Comparison of ENCODE assay signal across 18 cellular contexts in the genomic region with DNA sequence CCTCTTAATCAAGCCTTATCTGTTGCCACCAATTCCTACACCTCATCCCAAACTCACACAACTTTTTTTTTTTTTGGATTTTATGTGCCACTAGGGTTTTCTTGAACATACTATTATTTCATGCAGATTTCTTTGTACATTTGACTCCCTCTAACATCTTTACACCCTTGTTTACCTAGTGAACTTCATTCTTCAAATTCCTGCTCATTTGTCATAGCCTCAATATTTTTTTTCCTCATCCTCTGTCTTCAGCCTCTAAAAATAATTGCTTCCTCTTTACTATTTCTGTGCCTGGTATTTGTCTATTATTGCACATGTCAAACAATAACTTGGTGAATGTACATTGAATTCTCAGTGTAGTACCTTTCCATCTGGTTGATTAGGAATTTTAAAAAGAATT. TPM values are rescaled to one million over a fixed set of nuclear protein-coding genes. Genes with fewer than 3 reads are reported as not detected.
DNase-seq lines count a peak whose midpoint lies in the region; ATAC-seq, FAIRE-seq and TF ChIP-seq lines count a peak whose summit lies in the region.
"Had no signal": no experiment of that assay in that cellular context is flagged by ENCODE, and none has a peak within 500 bp of the region (broad histone marks: within the 10 kb centered on the region; RNA-seq: fewer than 3 reads in every experiment).

No MANE protein-coding gene starts in this region.

- H3K9me1 ChIP-seq in endothelial cell of umbilical vein (replicated peaks; ENCODE audit: control insufficient read depth, extremely low read depth, insufficient read depth, low read length) = no peaks in the 10 kb centered on the region

- no peak for TF ChIP-seq CTCF in PC-9 (conservative IDR thresholded peaks at IDR 0.05)
- TF ChIP-seq CTCF in endothelial cell of umbilical vein (IDR thresholded peaks at IDR 0.05; ENCODE audit: extremely low read depth in 1 of 2, insufficient read depth in 1 of 2, low read depth in 1 of 2, low read length in 2 of 2) = no peak

- H4K20me1 ChIP-seq in PC-9 (ENCODE audit: insufficient read depth) = no peaks in the 10 kb centered on the region
- H4K20me1 ChIP-seq in endothelial cell of umbilical vein (replicated peaks; ENCODE audit: control insufficient read depth, extremely low read depth, insufficient read depth, low read length) = no peaks in the 10 kb centered on the region

- no peaks in the 10 kb centered on the region for H3K9me2 ChIP-seq in PC-9 (ENCODE audit: insufficient read depth)

- no peak for ATAC-seq in stimulated activated effector memory CD8-positive, alpha-beta T cell treated with anti-CD3 and anti-CD28 coated beads, Interleukin-12 subunit alpha, Interleukin-12 subunit beta, amount 100 ng/mL, for 72 hours
- ATAC-seq: GM12878, Right ventricle myocardium inferior had no signal

- H3K9me3 ChIP-seq in PC-9 (ENCODE audit: insufficient read depth, low read depth) (peaks cover under 1% of the 10 kb centered on the region; the same call in 1 of the 2 replicates), endothelial cell of umbilical vein (replicated peaks; ENCODE audit: control insufficient read depth, insufficient read depth, low read length) (no peaks in the 10 kb centered on the region)

- H2AFZ ChIP-seq in PC-9 = no peak overlapping the region
- no peak overlapping the region for H2AFZ ChIP-seq in endothelial cell of umbilical vein (ENCODE audit: low read depth, low read length)

- H3K9ac ChIP-seq in endothelial cell of umbilical vein (replicated peaks; ENCODE audit: extremely low read depth, insufficient read depth, low read length) = no peak overlapping the region

- DNase-seq in EH (ENCODE audit: low read depth) = peak; percentile 39
- peak in 1 of 2 experiments; percentile 58 for DNase-seq in PC-9
- peak; percentile 32 for DNase-seq in endothelial cell of umbilical vein (ENCODE audit: low read depth, low spot score)
- DNase-seq in stimulated activated effector memory CD8-positive, alpha-beta T cell treated with anti-CD3 and anti-CD28 coated beads, Interleukin-12 subunit alpha, Interleukin-12 subunit beta, amount 100 ng/mL, for 72 hours (ENCODE audit: low spot score in 2 of 2) = no peak
- no peak for DNase-seq in T-helper 2 cell
- DNase-seq in NCI-H82 treated with DMSO at 0.1 percent for 48 hours (lab: John Stamatoyannopoulos, UW; ENCODE audit: unreplicated experiment) = no peak
- DNase-seq in NCI-H748 treated with DMSO at 0.1 percent for 48 hours (lab: John Stamatoyannopoulos, UW) = no peak
- DNase-seq: DMS153; H9; NCI-H1048; NCI-H146; NCI-H226; NCI-H526; NK-92 treated with Interleukin-12 subunit alpha and Interleukin-12 subunit beta, amount 100 ng/mL, for 24 hours had no signal

- no peaks in the 10 kb centered on the region for H3K27me3 ChIP-seq in PC-9 (ENCODE audit: insufficient read depth, low read depth)
- no peaks in the 10 kb centered on the region for H3K27me3 ChIP-seq in endothelial cell of umbilical vein (ENCODE audit: control insufficient read depth in 2 of 2, insufficient read depth in 2 of 2, low read length in 2 of 2)

- peaks cover 17% of the 10 kb centered on the region for H3K4me1 ChIP-seq in PC-9 (replicated peaks; ENCODE audit: insufficient read depth)
- H3K4me1 ChIP-seq in endothelial cell of umbilical vein (ENCODE audit: control insufficient read depth, extremely low read depth, insufficient read depth, low read length) = peaks cover 6% of the 10 kb centered on the region

- FAIRE-seq in endothelial cell of umbilical vein (lab: Jason Lieb, UNC) = no peak
- FAIRE-seq: GM12878, GM18507 had no signal

- BruUV-seq in PC-9 (replicated peaks; lab: Mats Ljungman, UMichigan) = no TSS peak
- BruUV-seq in endothelial cell of umbilical vein (replicated peaks; lab: Mats Ljungman, UMichigan) = no TSS peak

- dilution Hi-C loops in endothelial cell of umbilical vein (cut with MboI; ENCODE audit: extremely low pct_ligation_motif_present, low sequenced_read_pairs) = no loop called here

- H3F3A ChIP-seq in PC-9 (ENCODE audit: insufficient read depth, low read depth) = no peaks in the 10 kb centered on the region; the same call in 1 of the 2 replicates

- no peak overlapping the region for H3K4me3 ChIP-seq in PC-9
- H3K4me3 ChIP-seq in endothelial cell of umbilical vein (replicated peaks in 1 of 3; ENCODE audit: insufficient read depth in 1 of 3, low read depth in 1 of 3, low read length in 3 of 3) = no peak overlapping the region
- H3K4me3 ChIP-seq: GM12878, SK-N-MC had no signal

- TF ChIP-seq POLR2A in endothelial cell of umbilical vein (IDR thresholded peaks at IDR 0.05; ENCODE audit: low read depth, low read length) = no peak

- peak overlapping the region; percentile 5 for H3K27ac Mint-ChIP-seq in stimulated activated effector memory CD8-positive, alpha-beta T cell treated with anti-CD3 and anti-CD28 coated beads, Interleukin-12 subunit alpha, Interleukin-12 subunit beta, amount 100 ng/mL, for 72 hours
- H3K27ac Mint-ChIP-seq: H9 had no signal

- CTCF ChIA-PET in PC-9 (lab: Charles Lee) = interaction anchor here (1.0 kb wide), 1 partner anchor 227 kb away, joined by 4 read pairs; no protein-coding TSS in a partner anchor
- CTCF ChIA-PET in endothelial cell of umbilical vein (lab: Charles Lee) = no interaction called here

- no peak overlapping the region for H3K4me3 Mint-ChIP-seq in stimulated activated effector memory CD8-positive, alpha-beta T cell treated with anti-CD3 and anti-CD28 coated beads, Interleukin-12 subunit alpha, Interleukin-12 subunit beta, amount 100 ng/mL, for 72 hours
- H3K4me3 Mint-ChIP-seq: H9 had no signal

- H3K9me3 Mint-ChIP-seq in stimulated activated effector memory CD8-positive, alpha-beta T cell treated with anti-CD3 and anti-CD28 coated beads, Interleukin-12 subunit alpha, Interleukin-12 subunit beta, amount 100 ng/mL, for 72 hours = no peaks in the 10 kb centered on the region

- intact Hi-C loops in PC-9 (cut with micrococcal nuclease; ENCODE audit: unreplicated experiment) = no loop called here
- intact Hi-C loops in endothelial cell of umbilical vein (cut with micrococcal nuclease) = no loop called here

- H3K79me2 ChIP-seq in PC-9 (ENCODE audit: low read depth) (0 out of 2 replicates have a peak, but pooled peaks cover 2% of the 10 kb centered on the region), endothelial cell of umbilical vein (ENCODE audit: control insufficient read depth, insufficient read depth, low read length) (peaks cover 5% of the 10 kb centered on the region)

- H3K27ac ChIP-seq in PC-9 (peak overlapping the region; percentile 4; the same call in 1 of the 2 replicates), endothelial cell of umbilical vein (ENCODE audit: insufficient read depth, low read depth, low read length) (no peak overlapping the region)
- H3K27ac ChIP-seq: SK-N-MC had no signal

- H3K36me3 ChIP-seq in PC-9 (ENCODE audit: low read depth) = no peaks in the 10 kb centered on the region; the same call in 1 of the 2 replicates
- peaks cover 0 to 2% of the 10 kb centered on the region in 2 experiments for H3K36me3 ChIP-seq in endothelial cell of umbilical vein (ENCODE audit: control insufficient read depth in 2 of 2, extremely low read depth in 1 of 2, insufficient read depth in 2 of 2, low read length in 2 of 2)

- H3K4me1 Mint-ChIP-seq in stimulated activated effector memory CD8-positive, alpha-beta T cell treated with anti-CD3 and anti-CD28 coated beads, Interleukin-12 subunit alpha, Interleukin-12 subunit beta, amount 100 ng/mL, for 72 hours = peaks cover 43% of the 10 kb centered on the region

- peaks cover 11% of the 10 kb centered on the region for H3K36me3 Mint-ChIP-seq in stimulated activated effector memory CD8-positive, alpha-beta T cell treated with anti-CD3 and anti-CD28 coated beads, Interleukin-12 subunit alpha, Interleukin-12 subunit beta, amount 100 ng/mL, for 72 hours

- POLR2A ChIA-PET in PC-9 (lab: Charles Lee; ENCODE audit: unreplicated experiment) = interaction anchor here (0.5 kb wide), 1 partner anchor 186 kb away, joined by 4 read pairs; no protein-coding TSS in a partner anchor
- POLR2A ChIA-PET in endothelial cell of umbilical vein (lab: Charles Lee) = no interaction called here

- H3K4me2 ChIP-seq in PC-9 = no peak overlapping the region
- H3K4me2 ChIP-seq in endothelial cell of umbilical vein (ENCODE audit: insufficient read depth, low read length) = peak overlapping the region; percentile 24

TF ChIP-seq in endothelial cell of umbilical vein, 7 proteins besides CTCF, POLR2A, EP300 and RAD21:
- TF ChIP-seq, protein P1, sequence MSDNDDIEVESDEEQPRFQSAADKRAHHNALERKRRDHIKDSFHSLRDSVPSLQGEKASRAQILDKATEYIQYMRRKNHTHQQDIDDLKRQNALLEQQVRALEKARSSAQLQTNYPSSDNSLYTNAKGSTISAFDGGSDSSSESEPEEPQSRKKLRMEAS (IDR thresholded peaks at IDR 0.05; ENCODE audit: insufficient read depth, insufficient read length) = no peak
- TF ChIP-seq JUN (IDR thresholded peaks at IDR 0.05; ENCODE audit: borderline replicate concordance, insufficient read depth, insufficient read length, low read depth) (no peak), MYC (IDR thresholded peaks at IDR 0.05; ENCODE audit: low read depth, low read length) (no peak), GATA2 (IDR thresholded peaks at IDR 0.05; ENCODE audit: insufficient read depth, insufficient read length, low read depth, low read length) (no peak), POLR2AphosphoS5 (IDR thresholded peaks at IDR 0.05; ENCODE audit: insufficient read depth, low read depth, low read length) (no peak), EZH2 (IDR thresholded peaks at IDR 0.05; ENCODE audit: borderline replicate concordance, low read depth, low read length, severe bottlenecking) (no peak), FOS (IDR thresholded peaks at IDR 0.05; ENCODE audit: borderline replicate concordance, insufficient read depth, low read length) (no peak)

RNA-seq across cellular contexts. Expression of a gene that starts 22.0 kb away (rescaled TPM):
- total RNA-seq in PC-9 (2021) = 76.6 and 99.3 TPM in 2 replicates
- total RNA-seq in endothelial cell of umbilical vein = 57.3 and 62.2 TPM in 2 replicates
- polyA plus RNA-seq in endothelial cell of umbilical vein = 33.0 and 41.3 TPM in 2 replicates
- polyA plus RNA-seq in endothelial cell of umbilical vein (2011; cell fraction: cytosol; rRNA removed) = 59.9 and 62.8 TPM in 2 replicates
- 17.4 and 27.1 TPM in 2 replicates for polyA plus RNA-seq in endothelial cell of umbilical vein (2011; cell fraction: nucleus; rRNA removed)
- 65.5 and 71.1 TPM in 2 replicates for polyA plus RNA-seq in endothelial cell of umbilical vein (2012)
- polyA minus RNA-seq in endothelial cell of umbilical vein = 18.6 and 19.8 TPM in 2 replicates
- 40.1 TPM for polyA minus RNA-seq in endothelial cell of umbilical vein (2011; cell fraction: cytosol; rRNA and poly(A)+ RNA removed)
- polyA minus RNA-seq in endothelial cell of umbilical vein (2011; cell fraction: nucleus; rRNA and poly(A)+ RNA removed) = 27.8 and 32.2 TPM in 2 replicates

Comparison
In these comparisons a context has a peak if more than half of its experiments do, and no peak if none do; other contexts are left out.
1. DNase-seq: peak in EH (single experiment) and endothelial cell of umbilical vein (single experiment); none in stimulated activated effector memory CD8-positive, alpha-beta T cell treated with anti-CD3 and anti-CD28 coated beads, Interleukin-12 subunit alpha, Interleukin-12 subunit beta, amount 100 ng/mL, for 72 hours (0 of 2), T-helper 2 cell (0 of 5), NCI-H82 treated with DMSO at 0.1 percent for 48 hours (single experiment) and NCI-H748 treated with DMSO at 0.1 percent for 48 hours (single experiment).